1 cellular context compared by ENCODE assay signal in the genomic region with DNA sequence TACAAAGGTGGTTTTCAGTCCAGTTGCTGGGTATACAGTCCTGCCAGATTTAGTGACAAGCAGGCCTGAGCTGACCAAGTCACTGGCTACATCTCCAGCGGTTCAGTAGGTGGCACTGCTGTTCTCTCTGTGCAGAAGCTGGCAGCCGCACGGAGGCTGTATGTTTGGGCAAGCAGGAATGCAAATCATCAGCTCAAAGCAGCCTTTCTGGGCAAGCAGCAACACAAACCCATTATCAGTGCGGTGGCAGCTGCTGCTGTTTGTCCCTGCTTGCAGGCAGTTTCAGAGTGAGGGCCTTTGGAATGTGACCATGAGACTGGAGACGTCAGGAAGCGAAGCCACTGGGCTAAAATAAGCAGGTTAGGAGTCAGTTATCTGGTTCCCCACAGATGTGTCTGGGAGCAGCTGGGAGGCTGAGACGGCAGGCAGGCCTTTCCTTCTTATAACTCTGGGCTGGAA.
TF ChIP-seq lines count a peak whose summit lies in the region.

No MANE protein-coding gene starts in this region.

TF ChIP-seq in HepG2, 621 proteins besides CTCF, POLR2A, EP300 and RAD21 (continued from another document and continues in another):
- TF ChIP-seq, protein P1, sequence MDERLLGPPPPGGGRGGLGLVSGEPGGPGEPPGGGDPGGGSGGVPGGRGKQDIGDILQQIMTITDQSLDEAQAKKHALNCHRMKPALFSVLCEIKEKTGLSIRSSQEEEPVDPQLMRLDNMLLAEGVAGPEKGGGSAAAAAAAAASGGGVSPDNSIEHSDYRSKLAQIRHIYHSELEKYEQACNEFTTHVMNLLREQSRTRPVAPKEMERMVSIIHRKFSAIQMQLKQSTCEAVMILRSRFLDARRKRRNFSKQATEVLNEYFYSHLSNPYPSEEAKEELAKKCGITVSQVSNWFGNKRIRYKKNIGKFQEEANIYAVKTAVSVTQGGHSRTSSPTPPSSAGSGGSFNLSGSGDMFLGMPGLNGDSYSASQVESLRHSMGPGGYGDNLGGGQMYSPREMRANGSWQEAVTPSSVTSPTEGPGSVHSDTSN (CRISPR knock-in tag; IDR thresholded peaks at IDR 0.05): no peak
- TF ChIP-seq, protein P2, sequence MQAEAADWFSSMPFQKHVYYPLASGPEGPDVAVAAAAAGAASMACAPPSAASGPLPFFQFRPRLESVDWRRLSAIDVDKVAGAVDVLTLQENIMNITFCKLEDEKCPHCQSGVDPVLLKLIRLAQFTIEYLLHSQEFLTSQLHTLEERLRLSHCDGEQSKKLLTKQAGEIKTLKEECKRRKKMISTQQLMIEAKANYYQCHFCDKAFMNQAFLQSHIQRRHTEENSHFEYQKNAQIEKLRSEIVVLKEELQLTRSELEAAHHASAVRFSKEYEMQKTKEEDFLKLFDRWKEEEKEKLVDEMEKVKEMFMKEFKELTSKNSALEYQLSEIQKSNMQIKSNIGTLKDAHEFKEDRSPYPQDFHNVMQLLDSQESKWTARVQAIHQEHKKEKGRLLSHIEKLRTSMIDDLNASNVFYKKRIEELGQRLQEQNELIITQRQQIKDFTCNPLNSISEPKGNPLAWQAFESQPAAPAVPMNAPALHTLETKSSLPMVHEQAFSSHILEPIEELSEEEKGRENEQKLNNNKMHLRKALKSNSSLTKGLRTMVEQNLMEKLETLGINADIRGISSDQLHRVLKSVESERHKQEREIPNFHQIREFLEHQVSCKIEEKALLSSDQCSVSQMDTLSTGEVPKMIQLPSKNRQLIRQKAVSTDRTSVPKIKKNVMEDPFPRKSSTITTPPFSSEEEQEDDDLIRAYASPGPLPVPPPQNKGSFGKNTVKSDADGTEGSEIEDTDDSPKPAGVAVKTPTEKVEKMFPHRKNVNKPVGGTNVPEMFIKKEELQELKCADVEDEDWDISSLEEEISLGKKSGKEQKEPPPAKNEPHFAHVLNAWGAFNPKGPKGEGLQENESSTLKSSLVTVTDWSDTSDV (CRISPR knock-in tag; IDR thresholded peaks at IDR 0.05): no peak
- TF ChIP-seq ZKSCAN8 (CRISPR knock-in tag; IDR thresholded peaks at IDR 0.05; ENCODE audit: borderline replicate concordance): no peak
- TF ChIP-seq BRCA1 (CRISPR knock-in tag; IDR thresholded peaks at IDR 0.05): no peak
- TF ChIP-seq SP1 (IDR thresholded peaks at IDR 0.05): no peak
- no peak for TF ChIP-seq SP1 (CRISPR knock-in tag; IDR thresholded peaks at IDR 0.05)
- TF ChIP-seq, protein P3, sequence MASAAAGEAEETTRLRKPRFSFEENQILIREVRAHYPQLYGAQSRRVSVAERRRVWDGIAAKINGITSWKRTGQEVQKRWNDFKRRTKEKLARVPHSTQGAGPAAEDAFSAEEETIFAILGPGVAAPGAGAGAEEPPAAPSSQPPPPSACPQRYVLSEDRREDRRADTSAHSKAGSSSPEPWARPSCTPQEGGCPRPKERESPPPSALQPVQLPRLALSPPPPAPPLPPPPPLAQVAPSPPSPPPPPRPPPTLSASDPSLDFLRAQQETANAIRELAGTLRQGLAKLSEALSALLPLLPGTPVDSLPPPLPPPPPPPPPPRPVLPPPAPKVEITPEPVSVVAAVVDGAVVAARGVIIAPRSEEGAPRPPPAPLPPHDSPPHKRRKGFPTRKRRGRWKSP (CRISPR knock-in tag; IDR thresholded peaks at IDR 0.05): no peak
- TF ChIP-seq ONECUT2 (CRISPR knock-in tag; IDR thresholded peaks at IDR 0.05): no peak
- TF ChIP-seq TAF15 (IDR thresholded peaks at IDR 0.05; ENCODE audit: low read depth, low read length, poor library complexity, severe bottlenecking): no peak
- no peak for TF ChIP-seq SP140L (CRISPR knock-in tag; IDR thresholded peaks at IDR 0.05; ENCODE audit: borderline replicate concordance)
- no peak for TF ChIP-seq ZSCAN30 (CRISPR knock-in tag; IDR thresholded peaks at IDR 0.05)
- no peak for TF ChIP-seq ZMYM3 (CRISPR knock-in tag; IDR thresholded peaks at IDR 0.05)
- no peak for TF ChIP-seq CENPT (CRISPR knock-in tag; IDR thresholded peaks at IDR 0.05; ENCODE audit: low read depth)
- no peak for TF ChIP-seq FOXM1 (CRISPR knock-in tag; IDR thresholded peaks at IDR 0.05)
- TF ChIP-seq ATF7-NPFF (CRISPR knock-in tag; IDR thresholded peaks at IDR 0.05; ENCODE audit: low read depth): no peak
- no peak for TF ChIP-seq HNRNPK (IDR thresholded peaks at IDR 0.05; ENCODE audit: low read depth, low read length, poor library complexity, severe bottlenecking)
- no peak for TF ChIP-seq ZSCAN22 (CRISPR knock-in tag; IDR thresholded peaks at IDR 0.05)
- TF ChIP-seq ZSCAN12 (CRISPR knock-in tag; IDR thresholded peaks at IDR 0.05): no peak
- TF ChIP-seq RAD51 (IDR thresholded peaks at IDR 0.05; ENCODE audit: borderline replicate concordance): no peak
- no peak for TF ChIP-seq NR2C2 (CRISPR knock-in tag; IDR thresholded peaks at IDR 0.05; ENCODE audit: borderline replicate concordance)
- TF ChIP-seq, protein P4, sequence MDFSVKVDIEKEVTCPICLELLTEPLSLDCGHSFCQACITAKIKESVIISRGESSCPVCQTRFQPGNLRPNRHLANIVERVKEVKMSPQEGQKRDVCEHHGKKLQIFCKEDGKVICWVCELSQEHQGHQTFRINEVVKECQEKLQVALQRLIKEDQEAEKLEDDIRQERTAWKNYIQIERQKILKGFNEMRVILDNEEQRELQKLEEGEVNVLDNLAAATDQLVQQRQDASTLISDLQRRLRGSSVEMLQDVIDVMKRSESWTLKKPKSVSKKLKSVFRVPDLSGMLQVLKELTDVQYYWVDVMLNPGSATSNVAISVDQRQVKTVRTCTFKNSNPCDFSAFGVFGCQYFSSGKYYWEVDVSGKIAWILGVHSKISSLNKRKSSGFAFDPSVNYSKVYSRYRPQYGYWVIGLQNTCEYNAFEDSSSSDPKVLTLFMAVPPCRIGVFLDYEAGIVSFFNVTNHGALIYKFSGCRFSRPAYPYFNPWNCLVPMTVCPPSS (IDR thresholded peaks at IDR 0.05): no peak
- peak; percentile 78 for TF ChIP-seq MIXL1 (CRISPR knock-in tag; IDR thresholded peaks at IDR 0.05)
- TF ChIP-seq ATF7 (IDR thresholded peaks at IDR 0.05): no peak
- no peak for TF ChIP-seq ATF7 (CRISPR knock-in tag; IDR thresholded peaks at IDR 0.05)
- no peak for TF ChIP-seq ZNF780A (CRISPR knock-in tag; IDR thresholded peaks at IDR 0.05)
- TF ChIP-seq KDM5A (IDR thresholded peaks at IDR 0.05; ENCODE audit: borderline replicate concordance, low read length): no peak
- TF ChIP-seq, protein P5, sequence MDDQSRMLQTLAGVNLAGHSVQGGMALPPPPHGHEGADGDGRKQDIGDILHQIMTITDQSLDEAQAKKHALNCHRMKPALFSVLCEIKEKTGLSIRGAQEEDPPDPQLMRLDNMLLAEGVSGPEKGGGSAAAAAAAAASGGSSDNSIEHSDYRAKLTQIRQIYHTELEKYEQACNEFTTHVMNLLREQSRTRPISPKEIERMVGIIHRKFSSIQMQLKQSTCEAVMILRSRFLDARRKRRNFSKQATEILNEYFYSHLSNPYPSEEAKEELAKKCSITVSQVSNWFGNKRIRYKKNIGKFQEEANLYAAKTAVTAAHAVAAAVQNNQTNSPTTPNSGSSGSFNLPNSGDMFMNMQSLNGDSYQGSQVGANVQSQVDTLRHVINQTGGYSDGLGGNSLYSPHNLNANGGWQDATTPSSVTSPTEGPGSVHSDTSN (CRISPR knock-in tag; IDR thresholded peaks at IDR 0.05; ENCODE audit: borderline replicate concordance): no peak
- no peak for TF ChIP-seq TP53 (CRISPR knock-in tag; conservative IDR thresholded peaks at IDR 0.05)
- TF ChIP-seq, protein P6, sequence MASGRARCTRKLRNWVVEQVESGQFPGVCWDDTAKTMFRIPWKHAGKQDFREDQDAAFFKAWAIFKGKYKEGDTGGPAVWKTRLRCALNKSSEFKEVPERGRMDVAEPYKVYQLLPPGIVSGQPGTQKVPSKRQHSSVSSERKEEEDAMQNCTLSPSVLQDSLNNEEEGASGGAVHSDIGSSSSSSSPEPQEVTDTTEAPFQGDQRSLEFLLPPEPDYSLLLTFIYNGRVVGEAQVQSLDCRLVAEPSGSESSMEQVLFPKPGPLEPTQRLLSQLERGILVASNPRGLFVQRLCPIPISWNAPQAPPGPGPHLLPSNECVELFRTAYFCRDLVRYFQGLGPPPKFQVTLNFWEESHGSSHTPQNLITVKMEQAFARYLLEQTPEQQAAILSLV (CRISPR knock-in tag; IDR thresholded peaks at IDR 0.05; ENCODE audit: borderline replicate concordance): no peak
- no peak for TF ChIP-seq NFE2L2 (IDR thresholded peaks at IDR 0.05; ENCODE audit: low read length)
- no peak for TF ChIP-seq FOXC1 (CRISPR knock-in tag; IDR thresholded peaks at IDR 0.05; ENCODE audit: borderline replicate concordance)
- TF ChIP-seq AKAP8 (CRISPR knock-in tag; IDR thresholded peaks at IDR 0.05): no peak
- TF ChIP-seq, protein P7, sequence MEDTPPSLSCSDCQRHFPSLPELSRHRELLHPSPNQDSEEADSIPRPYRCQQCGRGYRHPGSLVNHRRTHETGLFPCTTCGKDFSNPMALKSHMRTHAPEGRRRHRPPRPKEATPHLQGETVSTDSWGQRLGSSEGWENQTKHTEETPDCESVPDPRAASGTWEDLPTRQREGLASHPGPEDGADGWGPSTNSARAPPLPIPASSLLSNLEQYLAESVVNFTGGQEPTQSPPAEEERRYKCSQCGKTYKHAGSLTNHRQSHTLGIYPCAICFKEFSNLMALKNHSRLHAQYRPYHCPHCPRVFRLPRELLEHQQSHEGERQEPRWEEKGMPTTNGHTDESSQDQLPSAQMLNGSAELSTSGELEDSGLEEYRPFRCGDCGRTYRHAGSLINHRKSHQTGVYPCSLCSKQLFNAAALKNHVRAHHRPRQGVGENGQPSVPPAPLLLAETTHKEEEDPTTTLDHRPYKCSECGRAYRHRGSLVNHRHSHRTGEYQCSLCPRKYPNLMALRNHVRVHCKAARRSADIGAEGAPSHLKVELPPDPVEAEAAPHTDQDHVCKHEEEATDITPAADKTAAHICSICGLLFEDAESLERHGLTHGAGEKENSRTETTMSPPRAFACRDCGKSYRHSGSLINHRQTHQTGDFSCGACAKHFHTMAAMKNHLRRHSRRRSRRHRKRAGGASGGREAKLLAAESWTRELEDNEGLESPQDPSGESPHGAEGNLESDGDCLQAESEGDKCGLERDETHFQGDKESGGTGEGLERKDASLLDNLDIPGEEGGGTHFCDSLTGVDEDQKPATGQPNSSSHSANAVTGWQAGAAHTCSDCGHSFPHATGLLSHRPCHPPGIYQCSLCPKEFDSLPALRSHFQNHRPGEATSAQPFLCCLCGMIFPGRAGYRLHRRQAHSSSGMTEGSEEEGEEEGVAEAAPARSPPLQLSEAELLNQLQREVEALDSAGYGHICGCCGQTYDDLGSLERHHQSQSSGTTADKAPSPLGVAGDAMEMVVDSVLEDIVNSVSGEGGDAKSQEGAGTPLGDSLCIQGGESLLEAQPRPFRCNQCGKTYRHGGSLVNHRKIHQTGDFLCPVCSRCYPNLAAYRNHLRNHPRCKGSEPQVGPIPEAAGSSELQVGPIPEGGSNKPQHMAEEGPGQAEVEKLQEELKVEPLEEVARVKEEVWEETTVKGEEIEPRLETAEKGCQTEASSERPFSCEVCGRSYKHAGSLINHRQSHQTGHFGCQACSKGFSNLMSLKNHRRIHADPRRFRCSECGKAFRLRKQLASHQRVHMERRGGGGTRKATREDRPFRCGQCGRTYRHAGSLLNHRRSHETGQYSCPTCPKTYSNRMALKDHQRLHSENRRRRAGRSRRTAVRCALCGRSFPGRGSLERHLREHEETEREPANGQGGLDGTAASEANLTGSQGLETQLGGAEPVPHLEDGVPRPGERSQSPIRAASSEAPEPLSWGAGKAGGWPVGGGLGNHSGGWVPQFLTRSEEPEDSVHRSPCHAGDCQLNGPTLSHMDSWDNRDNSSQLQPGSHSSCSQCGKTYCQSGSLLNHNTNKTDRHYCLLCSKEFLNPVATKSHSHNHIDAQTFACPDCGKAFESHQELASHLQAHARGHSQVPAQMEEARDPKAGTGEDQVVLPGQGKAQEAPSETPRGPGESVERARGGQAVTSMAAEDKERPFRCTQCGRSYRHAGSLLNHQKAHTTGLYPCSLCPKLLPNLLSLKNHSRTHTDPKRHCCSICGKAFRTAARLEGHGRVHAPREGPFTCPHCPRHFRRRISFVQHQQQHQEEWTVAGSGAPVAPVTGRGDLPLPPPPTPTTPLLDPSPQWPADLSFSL (CRISPR knock-in tag; IDR thresholded peaks at IDR 0.05): no peak
- peak; percentile 91 for TF ChIP-seq TEAD3 (CRISPR knock-in tag; optimal IDR thresholded peaks at IDR 0.05; ENCODE audit: borderline replicate concordance)
- TF ChIP-seq CBX1 (IDR thresholded peaks at IDR 0.05; ENCODE audit: low read depth): no peak
- no peak for TF ChIP-seq FOSL1 (CRISPR knock-in tag; IDR thresholded peaks at IDR 0.05; ENCODE audit: borderline replicate concordance)
- 0 out of 2 replicates have a peak, but pooled peaks have one; percentile 43 for TF ChIP-seq NFKBIZ (CRISPR knock-in tag; IDR thresholded peaks at IDR 0.05)
- no peak for TF ChIP-seq RFX3 (CRISPR knock-in tag; IDR thresholded peaks at IDR 0.05)
- no peak for TF ChIP-seq PHB2 (IDR thresholded peaks at IDR 0.05; ENCODE audit: partially characterized antibody)
- TF ChIP-seq KDM2A (CRISPR knock-in tag; IDR thresholded peaks at IDR 0.05; ENCODE audit: borderline replicate concordance, low read depth): peak; percentile 82; the same call in 1 of the 2 replicates
- TF ChIP-seq POLR2G (IDR thresholded peaks at IDR 0.05; ENCODE audit: low read depth, low read length): no peak
- TF ChIP-seq ZFP41 (CRISPR knock-in tag; IDR thresholded peaks at IDR 0.05; ENCODE audit: borderline replicate concordance): no peak
- TF ChIP-seq HOXD1 (CRISPR knock-in tag; IDR thresholded peaks at IDR 0.05): no peak
- TF ChIP-seq NCOA2 (CRISPR knock-in tag; IDR thresholded peaks at IDR 0.05): peak; percentile 32; the same call in 1 of the 2 replicates
- no peak for TF ChIP-seq MTA1 (CRISPR knock-in tag; IDR thresholded peaks at IDR 0.05; ENCODE audit: borderline replicate concordance)
- TF ChIP-seq, protein P8, sequence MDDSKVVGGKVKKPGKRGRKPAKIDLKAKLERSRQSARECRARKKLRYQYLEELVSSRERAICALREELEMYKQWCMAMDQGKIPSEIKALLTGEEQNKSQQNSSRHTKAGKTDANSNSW (CRISPR knock-in tag; IDR thresholded peaks at IDR 0.05; ENCODE audit: borderline replicate concordance): no peak
- TF ChIP-seq NFYC (CRISPR knock-in tag; IDR thresholded peaks at IDR 0.05): no peak
- TF ChIP-seq, protein P9, sequence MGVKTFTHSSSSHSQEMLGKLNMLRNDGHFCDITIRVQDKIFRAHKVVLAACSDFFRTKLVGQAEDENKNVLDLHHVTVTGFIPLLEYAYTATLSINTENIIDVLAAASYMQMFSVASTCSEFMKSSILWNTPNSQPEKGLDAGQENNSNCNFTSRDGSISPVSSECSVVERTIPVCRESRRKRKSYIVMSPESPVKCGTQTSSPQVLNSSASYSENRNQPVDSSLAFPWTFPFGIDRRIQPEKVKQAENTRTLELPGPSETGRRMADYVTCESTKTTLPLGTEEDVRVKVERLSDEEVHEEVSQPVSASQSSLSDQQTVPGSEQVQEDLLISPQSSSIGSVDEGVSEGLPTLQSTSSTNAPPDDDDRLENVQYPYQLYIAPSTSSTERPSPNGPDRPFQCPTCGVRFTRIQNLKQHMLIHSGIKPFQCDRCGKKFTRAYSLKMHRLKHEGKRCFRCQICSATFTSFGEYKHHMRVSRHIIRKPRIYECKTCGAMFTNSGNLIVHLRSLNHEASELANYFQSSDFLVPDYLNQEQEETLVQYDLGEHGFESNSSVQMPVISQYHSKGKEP (CRISPR knock-in tag; IDR thresholded peaks at IDR 0.05): no peak
- no peak for TF ChIP-seq PHF20 (CRISPR knock-in tag; IDR thresholded peaks at IDR 0.05)
- TF ChIP-seq ZNF224 (CRISPR knock-in tag; IDR thresholded peaks at IDR 0.05): no peak
- no peak for TF ChIP-seq SIX4 (CRISPR knock-in tag; IDR thresholded peaks at IDR 0.05)
- TF ChIP-seq ZNF782 (CRISPR knock-in tag; IDR thresholded peaks at IDR 0.05; ENCODE audit: borderline replicate concordance): no peak; the same call in 1 of the 2 replicates
- no peak for TF ChIP-seq SATB2 (CRISPR knock-in tag; IDR thresholded peaks at IDR 0.05)
- TF ChIP-seq NRL (CRISPR knock-in tag; IDR thresholded peaks at IDR 0.05; ENCODE audit: borderline replicate concordance): no peak
- no peak for TF ChIP-seq NBN (conservative IDR thresholded peaks at IDR 0.05)
- TF ChIP-seq ZNF891 (CRISPR knock-in tag; IDR thresholded peaks at IDR 0.05): 0 out of 2 replicates have a peak, but pooled peaks have one; percentile 59
